ENCODE assay signal across 9 cellular contexts in genomic region chr18:46073474-46074331, GRCh38. TPM values are rescaled to one million over a fixed set of nuclear protein-coding genes. Genes with fewer than 3 reads are reported as not detected.
DNase-seq lines count a peak whose midpoint lies in the region; ATAC-seq, FAIRE-seq and TF ChIP-seq lines count a peak whose summit lies in the region.
"Had no signal": no experiment of that assay in that cellular context is flagged by ENCODE, and none has a peak within 500 bp of the region (broad histone marks: within the 10 kb centered on the region; RNA-seq: fewer than 3 reads in every experiment).

No MANE protein-coding gene starts in this region.

- H3K36me3 ChIP-seq in HCT116 (ENCODE audit: control insufficient read depth in 1 of 2, insufficient read depth in 2 of 2, low read length in 2 of 2) (peaks cover 0 to 5% of the 10 kb centered on the region in 2 experiments; a peak in 2 of 4 replicates), uterus (no peaks in the 10 kb centered on the region)
- H3K36me3 ChIP-seq in naive thymus-derived CD4-positive, alpha-beta T cell (ENCODE audit: control insufficient read depth in 2 of 3, insufficient read depth in 3 of 3, low read length in 3 of 3) = peaks cover 0 to 4% (median 0%) of the 10 kb centered on the region in 3 experiments

- RAD21 ChIA-PET in HCT116 (lab: Charles Lee; ENCODE audit: low non-redundant PET in 1 of 2, low total read pairs in 2 of 2, uncharacterized antibody in 2 of 2, unreplicated experiment in 2 of 2) = interaction anchor here in 1 of 2 experiments (0.8 to 1.6 kb wide), 3 partner anchors 99 to 164 kb away, joined by 3 to 5 read pairs (median 3); no protein-coding TSS in a partner anchor

- H3K4me3 Mint-ChIP-seq in activated CD4-positive, alpha-beta memory T cell treated with anti-CD3 and anti-CD28 coated beads, Interleukin-2, amount 10 ng/mL, durations not matched to agents 7 days and 5 days = no peak overlapping the region
- H3K4me3 Mint-ChIP-seq in naive thymus-derived CD4-positive, alpha-beta T cell = peak overlapping the region in 9 of 10 donors; percentile 57 to 90 (median 85)

- peak; percentile 96 for FAIRE-seq in D721Med (lab: Jason Lieb, UNC)

- POLR2A ChIA-PET in HCT116 (lab: Charles Lee) = interaction anchor here (0.9 kb wide), 1 partner anchor 24 kb away, joined by 3 read pairs; no protein-coding TSS in a partner anchor
- POLR2A ChIA-PET in activated CD4-positive, alpha-beta memory T cell treated with anti-CD3 and anti-CD28 coated beads, Interleukin-2, amount 10 ng/mL, durations not matched to agents 7 days and 5 days (lab: Charles Lee) = interaction anchor here (0.7 to 3.8 kb wide), 10 partner anchors 16 to 410 kb away, joined by 3 to 30 read pairs (median 4); partner anchors contain the start of gene HAUS1
- POLR2A ChIA-PET in naive thymus-derived CD4-positive, alpha-beta T cell (lab: Charles Lee) = interaction anchor here (0.6 to 2.1 kb wide), 13 partner anchors 12 to 386 kb away, joined by 3 to 8 read pairs (median 4); no protein-coding TSS in a partner anchor

- CTCF ChIA-PET in HCT116 (lab: Charles Lee) = interaction anchor here (0.6 to 2.1 kb wide), 25 partner anchors 9 to 483 kb away, joined by 3 to 32 read pairs (median 3); no protein-coding TSS in a partner anchor
- CTCF ChIA-PET in activated CD4-positive, alpha-beta memory T cell treated with anti-CD3 and anti-CD28 coated beads, Interleukin-2, amount 10 ng/mL, durations not matched to agents 7 days and 5 days (lab: Charles Lee) = interaction anchor here (0.6 to 3.4 kb wide), 60 partner anchors 9 to 584 kb away, joined by 3 to 40 read pairs (median 4); partner anchors contain the start of gene ATP5F1A
- CTCF ChIA-PET in naive thymus-derived CD4-positive, alpha-beta T cell (lab: Charles Lee) = interaction anchor here (0.6 to 2.7 kb wide), 36 partner anchors 10 to 1094 kb away, joined by 3 to 17 read pairs (median 4); partner anchors contain the start of gene ATP5F1A

- intact Hi-C loops in HCT116 (cut with micrococcal nuclease) = loop anchor here (1.0 to 5.0 kb wide), 4 partner anchors 99 to 408 kb away; no protein-coding TSS in a partner anchor
- intact Hi-C loops in naive thymus-derived CD4-positive, alpha-beta T cell (cut with micrococcal nuclease) = loop anchor here (1.0 to 2.0 kb wide), 15 partner anchors 31 to 452 kb away; partner anchors contain the start of genes EPG5 (in 2 of the 2) and HAUS1 (in 1 of the 2)
- intact Hi-C loops in uterus (cut with DNase I; ENCODE audit: low total_unique reads) = loop anchor here (10.0 kb wide), 1 partner anchor 399 kb away; no protein-coding TSS in a partner anchor

- TF ChIP-seq CTCF in D721Med (IDR thresholded peaks at IDR 0.05; ENCODE audit: insufficient read depth, missing control alignments) (peak; percentile 75), HCT116 (IDR thresholded peaks at IDR 0.05 in 2 of 3, conservative IDR thresholded peaks at IDR 0.05 in 1 of 3; ENCODE audit: borderline replicate concordance in 1 of 3, insufficient read depth in 1 of 3, low read depth in 2 of 3, low read length in 2 of 3) (peak; percentile 48 to 68 (median 58); a peak in 5 of 6 replicates), uterus (IDR thresholded peaks at IDR 0.05) (peak; percentile 64 to 70 (median 66))

- H3K27ac ChIP-seq in HCT116 (ENCODE audit: low read depth, low read length) (no peak overlapping the region), uterus (no peak overlapping the region)
- H3K27ac ChIP-seq in naive thymus-derived CD4-positive, alpha-beta T cell (ENCODE audit: low read depth, low read length) = no peak overlapping the region
- H3K27ac ChIP-seq: SJSA1 had no signal

- H3K9me2 ChIP-seq in HCT116 (ENCODE audit: insufficient read depth) = no peaks in the 10 kb centered on the region

- BruUV-seq in HCT116 (replicated peaks; lab: Mats Ljungman, UMichigan) = no TSS peak

- H3K9me3 ChIP-seq in HCT116 (ENCODE audit: control insufficient read depth in 1 of 2, insufficient read depth in 1 of 2, low read depth in 1 of 2, low read length in 2 of 2) = no peaks in the 10 kb centered on the region
- H3K9me3 ChIP-seq in naive thymus-derived CD4-positive, alpha-beta T cell (ENCODE audit: control insufficient read depth in 2 of 3, low read length in 3 of 3) = no peaks in the 10 kb centered on the region
- H3K9me3 ChIP-seq in uterus = no peaks in the 10 kb centered on the region
- H3K9me3 ChIP-seq: SJSA1 had no signal

- H3K27me3 ChIP-seq in HCT116 (ENCODE audit: insufficient read depth, low read length) = no peaks in the 10 kb centered on the region
- H3K27me3 ChIP-seq in naive thymus-derived CD4-positive, alpha-beta T cell (ENCODE audit: control insufficient read depth in 2 of 2, insufficient read depth in 2 of 2, low read length in 2 of 2) = no peaks in the 10 kb centered on the region
- no peaks in the 10 kb centered on the region for H3K27me3 ChIP-seq in uterus
- H3K27me3 ChIP-seq: SJSA1 had no signal

- H3K36me3 Mint-ChIP-seq in activated CD4-positive, alpha-beta memory T cell treated with anti-CD3 and anti-CD28 coated beads, Interleukin-2, amount 10 ng/mL, durations not matched to agents 7 days and 5 days (ENCODE audit: low read depth) = peaks cover 9% of the 10 kb centered on the region
- H3K36me3 Mint-ChIP-seq in naive thymus-derived CD4-positive, alpha-beta T cell = peaks cover 0 to 3% (median 0%) of the 10 kb centered on the region in 5 donors

- peaks cover 18 to 38% of the 10 kb centered on the region in 2 experiments for H3K4me1 ChIP-seq in HCT116 (ENCODE audit: control insufficient read depth in 1 of 2, insufficient read depth in 2 of 2, low read length in 2 of 2)
- H3K4me1 ChIP-seq in naive thymus-derived CD4-positive, alpha-beta T cell (ENCODE audit: control insufficient read depth in 2 of 2, insufficient read depth in 2 of 2, low read length in 2 of 2) = peaks cover 13 to 25% of the 10 kb centered on the region in 2 donors
- H3K4me1 ChIP-seq in uterus = peaks cover 6 to 10% of the 10 kb centered on the region in 2 donors

- H3K4me1 Mint-ChIP-seq in activated CD4-positive, alpha-beta memory T cell treated with anti-CD3 and anti-CD28 coated beads, Interleukin-2, amount 10 ng/mL, durations not matched to agents 7 days and 5 days = peaks cover 30% of the 10 kb centered on the region
- H3K4me1 Mint-ChIP-seq in naive thymus-derived CD4-positive, alpha-beta T cell = peaks cover 23 to 41% (median 38%) of the 10 kb centered on the region in 7 donors

- peaks cover 5% of the 10 kb centered on the region for H3K27me3 Mint-ChIP-seq in activated CD4-positive, alpha-beta memory T cell treated with anti-CD3 and anti-CD28 coated beads, Interleukin-2, amount 10 ng/mL, durations not matched to agents 7 days and 5 days
- no peaks in the 10 kb centered on the region for H3K27me3 Mint-ChIP-seq in naive thymus-derived CD4-positive, alpha-beta T cell

- H3K27ac Mint-ChIP-seq in activated CD4-positive, alpha-beta memory T cell treated with anti-CD3 and anti-CD28 coated beads, Interleukin-2, amount 10 ng/mL, durations not matched to agents 7 days and 5 days = no peak overlapping the region
- peak overlapping the region in 4 of 9 donors; percentile 19 to 77 (median 62) for H3K27ac Mint-ChIP-seq in naive thymus-derived CD4-positive, alpha-beta T cell

- no peak overlapping the region for H3K4me2 ChIP-seq in HCT116 (ENCODE audit: low read length)

- no peak overlapping the region for H3K9ac ChIP-seq in HCT116 (ENCODE audit: low read length)

- TF ChIP-seq RAD21 in HCT116 (IDR thresholded peaks at IDR 0.05; ENCODE audit: low read depth) = peak; percentile 78

- DNase-seq in D721Med (ENCODE audit: insufficient read length, low spot score) (no peak), HCT116 (ENCODE audit: low read depth, low spot score) (peak; percentile 51), NCI-H526 treated with DMSO at 0.1 percent for 48 hours (lab: John Stamatoyannopoulos, UW) (peak; percentile 11), uterus (peak; percentile 26 to 44)
- DNase-seq in activated CD4-positive, alpha-beta memory T cell treated with anti-CD3 and anti-CD28 coated beads, Interleukin-2, amount 10 ng/mL, durations not matched to agents 7 days and 5 days = peak; percentile 49
- DNase-seq in naive thymus-derived CD4-positive, alpha-beta T cell = peak in 8 of 9 donors; percentile 44 to 83 (median 72)

- no peaks in the 10 kb centered on the region for H3K9me3 Mint-ChIP-seq in activated CD4-positive, alpha-beta memory T cell treated with anti-CD3 and anti-CD28 coated beads, Interleukin-2, amount 10 ng/mL, durations not matched to agents 7 days and 5 days
- H3K9me3 Mint-ChIP-seq in naive thymus-derived CD4-positive, alpha-beta T cell = no peaks in the 10 kb centered on the region

- no peak overlapping the region for H2AFZ ChIP-seq in HCT116 (ENCODE audit: low read depth, low read length, poor library complexity, severe bottlenecking)

- peaks cover 17% of the 10 kb centered on the region; the same call in 1 of the 2 replicates for H3K79me2 ChIP-seq in HCT116 (ENCODE audit: insufficient read depth, low read length)

- ATAC-seq in HCT116 (peak; percentile 41), esophagus mucosa (peak; percentile 19), GM19351 (IDR thresholded peaks at IDR 0.05; ENCODE audit: unreplicated experiment) (no peak)
- peak; percentile 61 for ATAC-seq in naive thymus-derived CD4-positive, alpha-beta T cell

- no peak overlapping the region for H3K4me3 ChIP-seq in HCT116 (replicated peaks in 1 of 2; ENCODE audit: low read depth in 1 of 2, low read length in 2 of 2)
- peak overlapping the region; percentile 23 for H3K4me3 ChIP-seq in naive thymus-derived CD4-positive, alpha-beta T cell (ENCODE audit: low read length)
- no peak overlapping the region for H3K4me3 ChIP-seq in uterus
- H3K4me3 ChIP-seq: SJSA1 had no signal

- TF ChIP-seq POLR2A in HCT116 (IDR thresholded peaks at IDR 0.05; ENCODE audit: borderline replicate concordance, extremely low read depth, insufficient read depth, insufficient read length) (no peak), uterus (IDR thresholded peaks at IDR 0.05) (no peak)

- no peaks in the 10 kb centered on the region for H4K20me1 ChIP-seq in HCT116 (ENCODE audit: insufficient read depth)

RNA-seq across cellular contexts. Expression of gene PSTPIP2, which starts 1.6 kb away (rescaled TPM):
- total RNA-seq in HCT116 (2021; ENCODE audit: unreplicated experiment) (20.0 TPM), esophagus mucosa (4.7 TPM), uterus (1 to 10 TPM in 3 of 4 donors, under 1 TPM in 1; 0.59 to 5.9 (median 3.2) TPM)
- polyA plus RNA-seq in HCT116 (2012) = 10.3 and 11.3 TPM in 2 replicates
- 1 to 10 TPM; 7.9 to 8.3 TPM for total RNA-seq in activated CD4-positive, alpha-beta memory T cell treated with anti-CD3 and anti-CD28 coated beads, Interleukin-2, amount 10 ng/mL, durations not matched to agents 7 days and 5 days
- 10 to 100 TPM; 11.1 to 24.6 (median 15.2) TPM for total RNA-seq in naive thymus-derived CD4-positive, alpha-beta T cell
- 10 to 100 TPM; 13.5 to 15.9 TPM for polyA plus RNA-seq in naive thymus-derived CD4-positive, alpha-beta T cell

RNA-seq across cellular contexts. Expression of gene ATP5F1A, which starts 24.4 kb away (rescaled TPM):
- 563 TPM for total RNA-seq in HCT116 (2021; ENCODE audit: unreplicated experiment)
- polyA plus RNA-seq in HCT116 (2012) = 437 and 495 TPM in 2 replicates
- total RNA-seq in activated CD4-positive, alpha-beta memory T cell treated with anti-CD3 and anti-CD28 coated beads, Interleukin-2, amount 10 ng/mL, durations not matched to agents 7 days and 5 days = 100 to 1,000 TPM; 282 to 287 TPM
- 466 TPM for total RNA-seq in esophagus mucosa
- total RNA-seq in naive thymus-derived CD4-positive, alpha-beta T cell = 100 to 1,000 TPM; 181 to 311 (median 212) TPM
- 100 to 1,000 TPM; 484 to 541 TPM for polyA plus RNA-seq in naive thymus-derived CD4-positive, alpha-beta T cell
- total RNA-seq in uterus = 100 to 1,000 TPM; 130 to 712 (median 221) TPM

RNA-seq across cellular contexts. Expression of gene HAUS1, which starts 30.5 kb away (rescaled TPM):
- 46.2 TPM for total RNA-seq in HCT116 (2021; ENCODE audit: unreplicated experiment)
- 23.8 and 39.9 TPM in 2 replicates for polyA plus RNA-seq in HCT116 (2012)
- 10 to 100 TPM; 59.2 to 63.2 TPM for total RNA-seq in activated CD4-positive, alpha-beta memory T cell treated with anti-CD3 and anti-CD28 coated beads, Interleukin-2, amount 10 ng/mL, durations not matched to agents 7 days and 5 days
- total RNA-seq in esophagus mucosa = 18.4 TPM
- total RNA-seq in naive thymus-derived CD4-positive, alpha-beta T cell = 10 to 100 TPM; 10.4 to 47.2 (median 15.2) TPM
- polyA plus RNA-seq in naive thymus-derived CD4-positive, alpha-beta T cell = 10 to 100 TPM; 30.0 to 42.7 TPM
- 10 to 100 TPM; 21.5 to 47.8 (median 36.1) TPM for total RNA-seq in uterus
